Comparison of ENCODE assay signal across 23 cellular contexts in genomic region chr11:32400670-32401369, GRCh38. TPM values are rescaled to one million over a fixed set of nuclear protein-coding genes. Genes with fewer than 3 reads are reported as not detected.
DNase-seq lines count a peak whose midpoint lies in the region; ATAC-seq and TF ChIP-seq lines count a peak whose summit lies in the region.
"Had no signal": no experiment of that assay in that cellular context is flagged by ENCODE, and none has a peak within 500 bp of the region (broad histone marks: within the 10 kb centered on the region; RNA-seq: fewer than 3 reads in every experiment).

No MANE protein-coding gene starts in this region.

- TF ChIP-seq CTCF in GM23338 (conservative IDR thresholded peaks at IDR 0.05; ENCODE audit: low read depth in 2 of 2) (no peak), NB4 (IDR thresholded peaks at IDR 0.05; ENCODE audit: low read depth, low read length) (no peak), choroid plexus epithelial cell (conservative IDR thresholded peaks at IDR 0.05; ENCODE audit: low read depth, low read length) (no peak), uterus (IDR thresholded peaks at IDR 0.05) (no peak), GM10266 (IDR thresholded peaks at IDR 0.05; ENCODE audit: control insufficient read depth, insufficient read depth, low read depth, missing control alignments) (no peak)

- H3K9me3 ChIP-seq in uterus = no peaks in the 10 kb centered on the region
- H3K9me3 ChIP-seq: MG63, SJCRH30 had no signal

- H3K9me3 Mint-ChIP-seq in GM23338 = no peaks in the 10 kb centered on the region
- H3K9me3 Mint-ChIP-seq: CD4-positive, alpha-beta T cell; HFFc6 had no signal

- no peak for DNase-seq in GM23338 (ENCODE audit: low spot score)
- DNase-seq in NB4 (ENCODE audit: low read depth) = peak; percentile 49
- DNase-seq in choroid plexus epithelial cell (ENCODE audit: low read depth) = peak; percentile 39
- DNase-seq in uterus = no peak
- DNase-seq in hepatic stellate cell (ENCODE audit: low spot score) = no peak
- DNase-seq in GM10266 (ENCODE audit: extremely low spot score) = no peak
- DNase-seq: ACHN; CD4-positive, alpha-beta T cell; DMS79; GOT3; HFFc6; Karpas-422; MG63; NCI-H1417 treated with DMSO at 0.1 percent for 48 hours; NCI-H2029; NCI-H2171; NCI-H446; NCI-H748 treated with DMSO at 0.1 percent for 48 hours; OCI-M1; SJCRH30 had no signal

- intact Hi-C loops in uterus (cut with DNase I; ENCODE audit: low total_unique reads) = no loop called here

- H3K4me2 ChIP-seq in GM23338 = peak overlapping the region; percentile 35; the same call in 1 of the 2 replicates

- H3K27me3 ChIP-seq in GM23338 (ENCODE audit: insufficient read depth) (no peaks in the 10 kb centered on the region), uterus (no peaks in the 10 kb centered on the region)
- H3K27me3 ChIP-seq: MG63, SJCRH30 had no signal

- H3K79me2 ChIP-seq in GM23338 (replicated peaks; ENCODE audit: insufficient read depth) = no peaks in the 10 kb centered on the region

- peaks cover 5% of the 10 kb centered on the region for H3K27me3 Mint-ChIP-seq in GM23338 (ENCODE audit: insufficient read depth, low read depth, poor library complexity)

- H3F3A ChIP-seq in GM23338 (replicated peaks; ENCODE audit: low read depth) = no peaks in the 10 kb centered on the region

- H3K4me3 Mint-ChIP-seq in GM23338 = no peak overlapping the region
- H3K4me3 Mint-ChIP-seq: CD4-positive, alpha-beta T cell; HFFc6 had no signal

- H3K4me1 ChIP-seq in GM23338 (ENCODE audit: insufficient read depth) = peaks cover 6% of the 10 kb centered on the region; the same call in 1 of the 2 replicates
- H3K4me1 ChIP-seq in uterus = no peaks in the 10 kb centered on the region
- H3K4me1 ChIP-seq: SJCRH30 had no signal

- H3K9me2 ChIP-seq in GM23338 (ENCODE audit: insufficient read depth) = no peaks in the 10 kb centered on the region

- H4K20me1 ChIP-seq in GM23338 (replicated peaks; ENCODE audit: insufficient read depth) = no peaks in the 10 kb centered on the region

- H3K27ac ChIP-seq in GM23338 (ENCODE audit: low read depth) = no peak overlapping the region
- peak overlapping the region; percentile 22 to 53 for H3K27ac ChIP-seq in uterus
- H3K27ac ChIP-seq: RWPE1, SJCRH30 had no signal

- no peak overlapping the region for H2AFZ ChIP-seq in GM23338

- H3K36me3 ChIP-seq in GM23338 (ENCODE audit: insufficient read depth) (no peaks in the 10 kb centered on the region), uterus (no peaks in the 10 kb centered on the region)
- H3K36me3 ChIP-seq: MG63, SJCRH30 had no signal

- no peak for TF ChIP-seq POLR2A in NB4 (IDR thresholded peaks at IDR 0.05; ENCODE audit: extremely low read depth, insufficient read length)
- no peak for TF ChIP-seq POLR2A in uterus (IDR thresholded peaks at IDR 0.05)

- peaks cover 7% of the 10 kb centered on the region; the same call in 2 of the 3 replicates for H3K4me1 Mint-ChIP-seq in GM23338

- no peak overlapping the region for H3K27ac Mint-ChIP-seq in GM23338
- H3K27ac Mint-ChIP-seq: CD4-positive, alpha-beta T cell; HFFc6 had no signal

- H3K4me3 ChIP-seq in GM23338 (no peak overlapping the region), NB4 (ENCODE audit: low read depth, low read length) (no peak overlapping the region), choroid plexus epithelial cell (ENCODE audit: low read depth, low read length) (no peak overlapping the region), uterus (no peak overlapping the region)
- H3K4me3 ChIP-seq: MG63, SJCRH30 had no signal

- H3K36me3 Mint-ChIP-seq in GM23338 (ENCODE audit: low read depth) = no peaks in the 10 kb centered on the region

- ATAC-seq in GM23338 = no peak
- ATAC-seq in GM21447 (IDR thresholded peaks at IDR 0.05; ENCODE audit: unreplicated experiment) = no peak

TF ChIP-seq in GM23338, 12 proteins besides CTCF, POLR2A, EP300 and RAD21:
- no peak for TF ChIP-seq ETS1 (IDR thresholded peaks at IDR 0.05)
- TF ChIP-seq STAT1 (IDR thresholded peaks at IDR 0.05; ENCODE audit: unreplicated experiment) = no peak
- TF ChIP-seq POLR2AphosphoS5 (IDR thresholded peaks at IDR 0.05; ENCODE audit: low read depth) = no peak
- no peak for TF ChIP-seq ZNF462 (CRISPR knock-in tag; IDR thresholded peaks at IDR 0.05)
- TF ChIP-seq CREB1 (CRISPR knock-in tag; IDR thresholded peaks at IDR 0.05; ENCODE audit: low read depth) = no peak
- TF ChIP-seq JUNB (IDR thresholded peaks at IDR 0.05; ENCODE audit: unreplicated experiment) = no peak
- no peak for TF ChIP-seq ZNF114 (CRISPR knock-in tag; IDR thresholded peaks at IDR 0.05)

RNA-seq across cellular contexts. Expression of gene WT1, which starts 34.5 kb away (rescaled TPM):
- 0.16 and 0.21 TPM in 2 replicates for total RNA-seq in GM23338 (2014; rRNA removed; shearing (Covaris generic))
- not detected in 2 replicates for polyA plus RNA-seq in GM23338 (2016; fragmentation: Nextera tagmentation; extraction: Ambion mirVana)
- 100 to 1,000 TPM in 1 of 4 donors, 10 to 100 TPM in 3; 51.2 to 125 (median 53.6) TPM for total RNA-seq in uterus
- total RNA-seq: CD4-positive, alpha-beta T cell; HFFc6; HT-29; SJCRH30 had no signal

Comparison
In these comparisons a context has a peak if more than half of its experiments do, and no peak if none do; other contexts are left out.
1. DNase-seq: peak in NB4 (single experiment) and choroid plexus epithelial cell (single experiment); none in GM23338 (single experiment), uterus (0 of 2), hepatic stellate cell (single experiment) and GM10266 (single experiment).
2. RNA of gene WT1, which starts 34.5 kb away (total RNA-seq): 51.2 to 125 TPM in uterus; 0.16 to 0.21 TPM in GM23338; every median in the first group is over 10 times any median in the second.